ENCODE assay signal across 1 cellular context in the genomic region with DNA sequence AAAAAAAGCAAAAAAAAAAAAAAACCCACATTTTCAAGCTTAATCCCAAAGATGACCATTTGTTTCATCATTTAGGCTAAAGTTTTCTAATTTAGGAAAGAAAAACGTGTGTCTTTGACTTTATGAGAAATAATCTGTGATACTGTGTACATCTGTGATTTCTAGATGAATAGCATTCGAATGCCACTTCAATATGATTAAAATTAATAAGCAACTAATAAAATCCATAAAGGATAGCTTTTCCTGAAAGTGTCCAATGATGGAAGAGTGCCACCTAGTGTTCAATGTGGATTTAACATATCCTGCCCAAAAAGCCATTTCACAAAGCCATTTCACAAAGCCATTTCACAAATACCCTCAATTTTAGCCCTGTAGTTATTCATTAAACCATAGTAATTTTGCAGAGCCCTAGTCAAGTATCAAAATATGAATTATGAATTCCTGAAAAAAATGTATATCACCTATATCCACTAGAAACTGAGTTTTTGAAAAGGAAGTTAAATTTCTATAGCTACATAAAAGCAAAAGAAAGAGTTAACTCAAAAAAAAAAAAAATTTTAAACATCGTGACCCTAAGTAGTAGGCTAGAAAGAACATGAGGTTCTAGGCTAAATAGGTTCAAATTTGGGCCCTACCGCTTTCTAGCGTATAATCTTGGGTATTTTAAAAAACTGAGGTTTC.
TF ChIP-seq lines count a peak whose summit lies in the region.

No MANE protein-coding gene starts in this region.

TF ChIP-seq in K562, 482 proteins besides CTCF, POLR2A, EP300 and RAD21 (continued from another document and continues in another):
- TF ChIP-seq, protein P1, sequence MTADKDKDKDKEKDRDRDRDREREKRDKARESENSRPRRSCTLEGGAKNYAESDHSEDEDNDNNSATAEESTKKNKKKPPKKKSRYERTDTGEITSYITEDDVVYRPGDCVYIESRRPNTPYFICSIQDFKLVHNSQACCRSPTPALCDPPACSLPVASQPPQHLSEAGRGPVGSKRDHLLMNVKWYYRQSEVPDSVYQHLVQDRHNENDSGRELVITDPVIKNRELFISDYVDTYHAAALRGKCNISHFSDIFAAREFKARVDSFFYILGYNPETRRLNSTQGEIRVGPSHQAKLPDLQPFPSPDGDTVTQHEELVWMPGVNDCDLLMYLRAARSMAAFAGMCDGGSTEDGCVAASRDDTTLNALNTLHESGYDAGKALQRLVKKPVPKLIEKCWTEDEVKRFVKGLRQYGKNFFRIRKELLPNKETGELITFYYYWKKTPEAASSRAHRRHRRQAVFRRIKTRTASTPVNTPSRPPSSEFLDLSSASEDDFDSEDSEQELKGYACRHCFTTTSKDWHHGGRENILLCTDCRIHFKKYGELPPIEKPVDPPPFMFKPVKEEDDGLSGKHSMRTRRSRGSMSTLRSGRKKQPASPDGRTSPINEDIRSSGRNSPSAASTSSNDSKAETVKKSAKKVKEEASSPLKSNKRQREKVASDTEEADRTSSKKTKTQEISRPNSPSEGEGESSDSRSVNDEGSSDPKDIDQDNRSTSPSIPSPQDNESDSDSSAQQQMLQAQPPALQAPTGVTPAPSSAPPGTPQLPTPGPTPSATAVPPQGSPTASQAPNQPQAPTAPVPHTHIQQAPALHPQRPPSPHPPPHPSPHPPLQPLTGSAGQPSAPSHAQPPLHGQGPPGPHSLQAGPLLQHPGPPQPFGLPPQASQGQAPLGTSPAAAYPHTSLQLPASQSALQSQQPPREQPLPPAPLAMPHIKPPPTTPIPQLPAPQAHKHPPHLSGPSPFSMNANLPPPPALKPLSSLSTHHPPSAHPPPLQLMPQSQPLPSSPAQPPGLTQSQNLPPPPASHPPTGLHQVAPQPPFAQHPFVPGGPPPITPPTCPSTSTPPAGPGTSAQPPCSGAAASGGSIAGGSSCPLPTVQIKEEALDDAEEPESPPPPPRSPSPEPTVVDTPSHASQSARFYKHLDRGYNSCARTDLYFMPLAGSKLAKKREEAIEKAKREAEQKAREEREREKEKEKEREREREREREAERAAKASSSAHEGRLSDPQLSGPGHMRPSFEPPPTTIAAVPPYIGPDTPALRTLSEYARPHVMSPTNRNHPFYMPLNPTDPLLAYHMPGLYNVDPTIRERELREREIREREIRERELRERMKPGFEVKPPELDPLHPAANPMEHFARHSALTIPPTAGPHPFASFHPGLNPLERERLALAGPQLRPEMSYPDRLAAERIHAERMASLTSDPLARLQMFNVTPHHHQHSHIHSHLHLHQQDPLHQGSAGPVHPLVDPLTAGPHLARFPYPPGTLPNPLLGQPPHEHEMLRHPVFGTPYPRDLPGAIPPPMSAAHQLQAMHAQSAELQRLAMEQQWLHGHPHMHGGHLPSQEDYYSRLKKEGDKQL (CRISPR knock-in tag; IDR thresholded peaks at IDR 0.05; ENCODE audit: borderline replicate concordance): no peak
- TF ChIP-seq DACH1 (IDR thresholded peaks at IDR 0.05; ENCODE audit: partially characterized antibody) (peak; percentile 91), CREM (IDR thresholded peaks at IDR 0.05; ENCODE audit: low read depth) (no peak), RNF2 (IDR thresholded peaks at IDR 0.05) (no peak), SMAD3 (CRISPR knock-in tag; conservative IDR thresholded peaks at IDR 0.05) (no peak), HEY1 (CRISPR knock-in tag; IDR thresholded peaks at IDR 0.05; ENCODE audit: borderline replicate concordance) (no peak), MCM2 (IDR thresholded peaks at IDR 0.05; ENCODE audit: low read depth) (no peak), ASH1L (IDR thresholded peaks at IDR 0.05; ENCODE audit: borderline replicate concordance, low read depth, partially characterized antibody) (no peak), CBFA2T2 (conservative IDR thresholded peaks at IDR 0.05) (no peak), ZNF239 (CRISPR knock-in tag; IDR thresholded peaks at IDR 0.05) (no peak), ARHGAP35 (IDR thresholded peaks at IDR 0.05; ENCODE audit: partially characterized antibody) (no peak), ZC3H11A (IDR thresholded peaks at IDR 0.05; ENCODE audit: low read depth, low read length) (no peak), ZNF165 (CRISPR knock-in tag; IDR thresholded peaks at IDR 0.05; ENCODE audit: borderline replicate concordance) (no peak), BRD9 (IDR thresholded peaks at IDR 0.05; ENCODE audit: low read depth, partially characterized antibody) (peak; percentile 44), HNRNPUL1 (IDR thresholded peaks at IDR 0.05; ENCODE audit: low read length) (no peak), MEIS2 (IDR thresholded peaks at IDR 0.05; ENCODE audit: partially characterized antibody) (no peak), ETV1 (tag; conservative IDR thresholded peaks at IDR 0.05; ENCODE audit: low read depth) (peak; percentile 61; the same call in 1 of the 2 replicates), GTF2E2 (tag; IDR thresholded peaks at IDR 0.05) (0 out of 2 replicates have a peak, but pooled peaks have one; percentile 27), ARID2 (IDR thresholded peaks at IDR 0.05) (peak; percentile 68), TRIM24 (IDR thresholded peaks at IDR 0.05) (peak; percentile 76 to 80; a peak in 2 of 4 replicates), ZNF232 (CRISPR knock-in tag; IDR thresholded peaks at IDR 0.05) (no peak), ZNF124 (CRISPR knock-in tag; IDR thresholded peaks at IDR 0.05) (no peak), CHCHD3 (CRISPR knock-in tag; IDR thresholded peaks at IDR 0.05) (no peak), ZNF696 (CRISPR knock-in tag; conservative IDR thresholded peaks at IDR 0.05) (no peak), E2F3 (CRISPR knock-in tag; IDR thresholded peaks at IDR 0.05) (no peak), MCM7 (IDR thresholded peaks at IDR 0.05) (no peak), ZC3H4 (CRISPR knock-in tag; IDR thresholded peaks at IDR 0.05; ENCODE audit: borderline replicate concordance) (no peak), U2AF1 (optimal IDR thresholded peaks at IDR 0.05; ENCODE audit: low read depth, low read length) (no peak), KAT2B (IDR thresholded peaks at IDR 0.05; ENCODE audit: low read depth, low read length) (no peak), SMARCA5 (IDR thresholded peaks at IDR 0.05) (no peak), SUPT5H (IDR thresholded peaks at IDR 0.05) (no peak), ZNF583 (CRISPR knock-in tag; IDR thresholded peaks at IDR 0.05) (no peak), ZNF431 (CRISPR knock-in tag; IDR thresholded peaks at IDR 0.05) (no peak), BRD4 (IDR thresholded peaks at IDR 0.05) (no peak), ATF7 (IDR thresholded peaks at IDR 0.05) (peak; percentile 26; the same call in 1 of the 2 replicates)
- TF ChIP-seq, protein P2, sequence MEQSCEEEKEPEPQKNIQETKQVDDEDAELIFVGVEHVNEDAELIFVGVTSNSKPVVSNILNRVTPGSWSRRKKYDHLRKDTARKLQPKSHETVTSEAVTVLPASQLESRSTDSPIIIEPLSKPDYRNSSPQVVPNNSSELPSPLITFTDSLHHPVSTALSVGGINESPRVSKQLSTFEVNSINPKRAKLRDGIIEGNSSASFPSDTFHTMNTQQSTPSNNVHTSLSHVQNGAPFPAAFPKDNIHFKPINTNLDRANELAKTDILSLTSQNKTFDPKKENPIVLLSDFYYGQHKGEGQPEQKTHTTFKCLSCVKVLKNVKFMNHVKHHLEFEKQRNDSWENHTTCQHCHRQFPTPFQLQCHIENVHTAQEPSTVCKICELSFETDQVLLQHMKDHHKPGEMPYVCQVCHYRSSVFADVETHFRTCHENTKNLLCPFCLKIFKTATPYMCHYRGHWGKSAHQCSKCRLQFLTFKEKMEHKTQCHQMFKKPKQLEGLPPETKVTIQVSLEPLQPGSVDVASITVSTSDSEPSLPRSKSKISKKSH (CRISPR knock-in tag; IDR thresholded peaks at IDR 0.05): no peak
- TF ChIP-seq, protein P3, sequence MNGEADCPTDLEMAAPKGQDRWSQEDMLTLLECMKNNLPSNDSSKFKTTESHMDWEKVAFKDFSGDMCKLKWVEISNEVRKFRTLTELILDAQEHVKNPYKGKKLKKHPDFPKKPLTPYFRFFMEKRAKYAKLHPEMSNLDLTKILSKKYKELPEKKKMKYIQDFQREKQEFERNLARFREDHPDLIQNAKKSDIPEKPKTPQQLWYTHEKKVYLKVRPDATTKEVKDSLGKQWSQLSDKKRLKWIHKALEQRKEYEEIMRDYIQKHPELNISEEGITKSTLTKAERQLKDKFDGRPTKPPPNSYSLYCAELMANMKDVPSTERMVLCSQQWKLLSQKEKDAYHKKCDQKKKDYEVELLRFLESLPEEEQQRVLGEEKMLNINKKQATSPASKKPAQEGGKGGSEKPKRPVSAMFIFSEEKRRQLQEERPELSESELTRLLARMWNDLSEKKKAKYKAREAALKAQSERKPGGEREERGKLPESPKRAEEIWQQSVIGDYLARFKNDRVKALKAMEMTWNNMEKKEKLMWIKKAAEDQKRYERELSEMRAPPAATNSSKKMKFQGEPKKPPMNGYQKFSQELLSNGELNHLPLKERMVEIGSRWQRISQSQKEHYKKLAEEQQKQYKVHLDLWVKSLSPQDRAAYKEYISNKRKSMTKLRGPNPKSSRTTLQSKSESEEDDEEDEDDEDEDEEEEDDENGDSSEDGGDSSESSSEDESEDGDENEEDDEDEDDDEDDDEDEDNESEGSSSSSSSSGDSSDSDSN (IDR thresholded peaks at IDR 0.05; ENCODE audit: borderline replicate concordance in 1 of 2, low read depth in 2 of 2, low read length in 2 of 2): no peak
- TF ChIP-seq, protein P4, sequence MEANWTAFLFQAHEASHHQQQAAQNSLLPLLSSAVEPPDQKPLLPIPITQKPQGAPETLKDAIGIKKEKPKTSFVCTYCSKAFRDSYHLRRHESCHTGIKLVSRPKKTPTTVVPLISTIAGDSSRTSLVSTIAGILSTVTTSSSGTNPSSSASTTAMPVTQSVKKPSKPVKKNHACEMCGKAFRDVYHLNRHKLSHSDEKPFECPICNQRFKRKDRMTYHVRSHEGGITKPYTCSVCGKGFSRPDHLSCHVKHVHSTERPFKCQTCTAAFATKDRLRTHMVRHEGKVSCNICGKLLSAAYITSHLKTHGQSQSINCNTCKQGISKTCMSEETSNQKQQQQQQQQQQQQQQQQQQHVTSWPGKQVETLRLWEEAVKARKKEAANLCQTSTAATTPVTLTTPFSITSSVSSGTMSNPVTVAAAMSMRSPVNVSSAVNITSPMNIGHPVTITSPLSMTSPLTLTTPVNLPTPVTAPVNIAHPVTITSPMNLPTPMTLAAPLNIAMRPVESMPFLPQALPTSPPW (CRISPR knock-in tag; IDR thresholded peaks at IDR 0.05): 0 out of 2 replicates have a peak, but pooled peaks have one; percentile 16
- TF ChIP-seq, protein P5, sequence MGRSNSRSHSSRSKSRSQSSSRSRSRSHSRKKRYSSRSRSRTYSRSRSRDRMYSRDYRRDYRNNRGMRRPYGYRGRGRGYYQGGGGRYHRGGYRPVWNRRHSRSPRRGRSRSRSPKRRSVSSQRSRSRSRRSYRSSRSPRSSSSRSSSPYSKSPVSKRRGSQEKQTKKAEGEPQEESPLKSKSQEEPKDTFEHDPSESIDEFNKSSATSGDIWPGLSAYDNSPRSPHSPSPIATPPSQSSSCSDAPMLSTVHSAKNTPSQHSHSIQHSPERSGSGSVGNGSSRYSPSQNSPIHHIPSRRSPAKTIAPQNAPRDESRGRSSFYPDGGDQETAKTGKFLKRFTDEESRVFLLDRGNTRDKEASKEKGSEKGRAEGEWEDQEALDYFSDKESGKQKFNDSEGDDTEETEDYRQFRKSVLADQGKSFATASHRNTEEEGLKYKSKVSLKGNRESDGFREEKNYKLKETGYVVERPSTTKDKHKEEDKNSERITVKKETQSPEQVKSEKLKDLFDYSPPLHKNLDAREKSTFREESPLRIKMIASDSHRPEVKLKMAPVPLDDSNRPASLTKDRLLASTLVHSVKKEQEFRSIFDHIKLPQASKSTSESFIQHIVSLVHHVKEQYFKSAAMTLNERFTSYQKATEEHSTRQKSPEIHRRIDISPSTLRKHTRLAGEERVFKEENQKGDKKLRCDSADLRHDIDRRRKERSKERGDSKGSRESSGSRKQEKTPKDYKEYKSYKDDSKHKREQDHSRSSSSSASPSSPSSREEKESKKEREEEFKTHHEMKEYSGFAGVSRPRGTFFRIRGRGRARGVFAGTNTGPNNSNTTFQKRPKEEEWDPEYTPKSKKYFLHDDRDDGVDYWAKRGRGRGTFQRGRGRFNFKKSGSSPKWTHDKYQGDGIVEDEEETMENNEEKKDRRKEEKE (IDR thresholded peaks at IDR 0.05; ENCODE audit: borderline replicate concordance in 1 of 2, control insufficient read depth in 1 of 2, low read depth in 2 of 2, low read length in 1 of 2): no peak
- TF ChIP-seq, protein P6, sequence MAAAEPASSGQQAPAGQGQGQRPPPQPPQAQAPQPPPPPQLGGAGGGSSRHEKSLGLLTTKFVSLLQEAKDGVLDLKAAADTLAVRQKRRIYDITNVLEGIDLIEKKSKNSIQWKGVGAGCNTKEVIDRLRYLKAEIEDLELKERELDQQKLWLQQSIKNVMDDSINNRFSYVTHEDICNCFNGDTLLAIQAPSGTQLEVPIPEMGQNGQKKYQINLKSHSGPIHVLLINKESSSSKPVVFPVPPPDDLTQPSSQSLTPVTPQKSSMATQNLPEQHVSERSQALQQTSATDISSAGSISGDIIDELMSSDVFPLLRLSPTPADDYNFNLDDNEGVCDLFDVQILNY (CRISPR knock-in tag; IDR thresholded peaks at IDR 0.05): no peak
- TF ChIP-seq, protein P7, sequence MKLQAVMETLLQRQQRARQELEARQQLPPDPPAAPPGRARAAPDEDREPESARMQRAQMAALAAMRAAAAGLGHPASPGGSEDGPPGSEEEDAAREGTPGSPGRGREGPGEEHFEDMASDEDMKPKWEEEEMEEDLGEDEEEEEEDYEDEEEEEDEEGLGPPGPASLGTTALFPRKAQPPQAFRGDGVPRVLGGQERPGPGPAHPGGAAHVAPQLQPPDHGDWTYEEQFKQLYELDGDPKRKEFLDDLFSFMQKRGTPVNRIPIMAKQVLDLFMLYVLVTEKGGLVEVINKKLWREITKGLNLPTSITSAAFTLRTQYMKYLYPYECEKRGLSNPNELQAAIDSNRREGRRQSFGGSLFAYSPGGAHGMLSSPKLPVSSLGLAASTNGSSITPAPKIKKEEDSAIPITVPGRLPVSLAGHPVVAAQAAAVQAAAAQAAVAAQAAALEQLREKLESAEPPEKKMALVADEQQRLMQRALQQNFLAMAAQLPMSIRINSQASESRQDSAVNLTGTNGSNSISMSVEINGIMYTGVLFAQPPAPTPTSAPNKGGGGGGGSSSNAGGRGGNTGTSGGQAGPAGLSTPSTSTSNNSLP (IDR thresholded peaks at IDR 0.05; ENCODE audit: borderline replicate concordance, low read depth, low read length): peak; percentile 54; the same call in 1 of the 2 replicates
- TF ChIP-seq, protein P8, sequence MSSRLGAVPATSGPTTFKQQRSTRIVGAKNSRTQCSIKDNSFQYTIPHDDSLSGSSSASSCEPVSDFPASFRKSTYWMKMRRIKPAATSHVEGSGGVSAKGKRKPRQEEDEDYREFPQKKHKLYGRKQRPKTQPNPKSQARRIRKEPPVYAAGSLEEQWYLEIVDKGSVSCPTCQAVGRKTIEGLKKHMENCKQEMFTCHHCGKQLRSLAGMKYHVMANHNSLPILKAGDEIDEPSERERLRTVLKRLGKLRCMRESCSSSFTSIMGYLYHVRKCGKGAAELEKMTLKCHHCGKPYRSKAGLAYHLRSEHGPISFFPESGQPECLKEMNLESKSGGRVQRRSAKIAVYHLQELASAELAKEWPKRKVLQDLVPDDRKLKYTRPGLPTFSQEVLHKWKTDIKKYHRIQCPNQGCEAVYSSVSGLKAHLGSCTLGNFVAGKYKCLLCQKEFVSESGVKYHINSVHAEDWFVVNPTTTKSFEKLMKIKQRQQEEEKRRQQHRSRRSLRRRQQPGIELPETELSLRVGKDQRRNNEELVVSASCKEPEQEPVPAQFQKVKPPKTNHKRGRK (tag; IDR thresholded peaks at IDR 0.05): no peak
